Comparison of ENCODE assay signal across 10 cellular contexts in the genomic region with DNA sequence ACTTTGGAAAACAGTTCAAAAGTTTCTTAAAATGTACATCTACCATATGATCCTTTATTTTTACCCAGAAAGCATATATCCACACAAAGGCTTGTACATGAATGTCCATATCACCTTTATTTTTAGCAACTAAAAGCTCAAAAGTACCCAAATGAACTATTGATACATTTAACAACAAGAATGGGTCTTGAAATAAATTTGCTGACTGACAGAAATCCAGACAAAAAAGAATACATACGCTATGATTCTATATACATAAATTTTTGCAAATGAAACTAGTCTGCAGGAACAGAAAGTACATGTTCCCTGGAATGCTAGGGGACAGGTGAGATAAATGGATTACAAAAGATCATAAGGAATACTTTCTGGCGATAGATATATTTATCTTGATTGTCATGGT.
"Had no signal": no experiment of that assay in that cellular context is flagged by ENCODE, and none has a peak within 500 bp of the region (broad histone marks: within the 10 kb centered on the region; RNA-seq: fewer than 3 reads in every experiment).

No MANE protein-coding gene starts in this region.

- ATAC-seq: GM23338, HCT116 had no signal

- H3K4me1 ChIP-seq: HAP-1 had no signal

- DNase-seq: GM23248, GOT3, H7, H9, HFFc6 had no signal

- FAIRE-seq: H1, H54 had no signal

- H3K4me3 ChIP-seq: GM23248, GM23338, HAP-1 had no signal

- H2AFZ ChIP-seq: GM23248, GM23338 had no signal

- H3K4me2 ChIP-seq: GM23338 had no signal

- H3K27ac ChIP-seq: GM23248 had no signal

- H3K36me3 ChIP-seq: HAP-1 had no signal

- H3K9ac ChIP-seq: GM23248 had no signal

- H3K9me3 ChIP-seq: HAP-1 had no signal
